ENCODE assay signal across 27 cellular contexts in genomic region chr3:249587-250262, GRCh38. TPM values are rescaled to one million over a fixed set of nuclear protein-coding genes. Genes with fewer than 3 reads are reported as not detected.
"Had no signal": no experiment of that assay in that cellular context is flagged by ENCODE, and none has a peak within 500 bp of the region (broad histone marks: within the 10 kb centered on the region; RNA-seq: fewer than 3 reads in every experiment).

No MANE protein-coding gene starts in this region.

- DNase-seq: colonic mucosa; dermis blood vessel endothelial cell; effector CD4-positive, alpha-beta T cell; endodermal cell; gastrocnemius medialis; heart right ventricle; islet precursor cell; left ventricle myocardium inferior; lower lobe of right lung; natural killer cell; retina; spleen; stimulated activated CD4-positive, alpha-beta T cell treated with anti-CD3 and anti-CD28 coated beads, Interleukin-15, amount 100 ng/mL, for 24 hours; stimulated activated CD4-positive, alpha-beta T cell treated with anti-CD3 and anti-CD28 coated beads, Interleukin-1b, Interleukin-23, amount 100 ng/mL, for 48 hours; stimulated activated CD4-positive, alpha-beta T cell treated with anti-CD3 and anti-CD28 coated beads, Interleukin-4, amount 100 ng/mL, for 24 hours; stimulated activated naive B cell treated with anti-CD40 and anti-IgM and Interleukin-4, amounts not matched to agents 10 μg/mL and 1 μg/mL and 100 μg/mL, for 72 hours; stimulated activated naive CD8-positive, alpha-beta T cell treated with anti-CD3 and anti-CD28 coated beads, Interleukin-15, amount 100 ng/mL, for 72 hours; transverse colon had no signal

- H3K4me1 Mint-ChIP-seq: natural killer cell; stimulated activated naive CD8-positive, alpha-beta T cell treated with anti-CD3 and anti-CD28 coated beads, Interleukin-15, amount 100 ng/mL, for 72 hours had no signal

- H3K27me3 Mint-ChIP-seq: memory B cell; stimulated activated naive B cell treated with anti-CD40 and anti-IgM and Interleukin-4, amounts not matched to agents 10 μg/mL and 1 μg/mL and 100 μg/mL, for 72 hours; stimulated activated naive CD8-positive, alpha-beta T cell treated with anti-CD3 and anti-CD28 coated beads, Interleukin-15, amount 100 ng/mL, for 72 hours had no signal

- H3K4me3 ChIP-seq: colonic mucosa, gastrocnemius medialis, heart right ventricle, left ventricle myocardium inferior, lower lobe of right lung, prostate gland, spleen, thoracic aorta, transverse colon had no signal

- H3K9me3 ChIP-seq: colonic mucosa, gastrocnemius medialis, heart right ventricle, left ventricle myocardium inferior, lower lobe of right lung, prostate gland, spleen, thoracic aorta, transverse colon had no signal

- H3K27ac ChIP-seq: colonic mucosa, gastrocnemius medialis, heart right ventricle, left ventricle myocardium inferior, lower lobe of right lung, parathyroid adenoma, prostate gland, spleen, thoracic aorta, transverse colon had no signal

- H3K27ac Mint-ChIP-seq: endodermal cell; mesothelial cell of epicardium; natural killer cell; stimulated activated naive B cell treated with anti-CD40 and anti-IgM and Interleukin-4, amounts not matched to agents 10 μg/mL and 1 μg/mL and 100 μg/mL, for 72 hours; stimulated activated naive CD8-positive, alpha-beta T cell treated with anti-CD3 and anti-CD28 coated beads, Interleukin-15, amount 100 ng/mL, for 72 hours had no signal

- H3K4me3 Mint-ChIP-seq: endodermal cell; memory B cell; mesothelial cell of epicardium; natural killer cell; stimulated activated naive B cell treated with anti-CD40 and anti-IgM and Interleukin-4, amounts not matched to agents 10 μg/mL and 1 μg/mL and 100 μg/mL, for 72 hours; stimulated activated naive CD8-positive, alpha-beta T cell treated with anti-CD3 and anti-CD28 coated beads, Interleukin-15, amount 100 ng/mL, for 72 hours had no signal

- ATAC-seq: esophagus mucosa; gastrocnemius medialis; heart right ventricle; lower lobe of right lung; natural killer cell; sciatic nerve; stimulated activated naive B cell treated with anti-CD40 and anti-IgM and Interleukin-4, amounts not matched to agents 10 μg/mL and 1 μg/mL and 100 μg/mL, for 72 hours; stimulated activated naive CD8-positive, alpha-beta T cell treated with anti-CD3 and anti-CD28 coated beads, Interleukin-15, amount 100 ng/mL, for 72 hours had no signal

- H3K36me3 ChIP-seq: colonic mucosa, gastrocnemius medialis, heart right ventricle, left ventricle myocardium inferior, lower lobe of right lung, prostate gland, spleen, thoracic aorta, transverse colon had no signal

- H3K9me3 Mint-ChIP-seq: endodermal cell; memory B cell; mesothelial cell of epicardium; stimulated activated naive B cell treated with anti-CD40 and anti-IgM and Interleukin-4, amounts not matched to agents 10 μg/mL and 1 μg/mL and 100 μg/mL, for 72 hours; stimulated activated naive CD8-positive, alpha-beta T cell treated with anti-CD3 and anti-CD28 coated beads, Interleukin-15, amount 100 ng/mL, for 72 hours had no signal

- H3K9ac ChIP-seq: parathyroid adenoma had no signal

- H3K27me3 ChIP-seq: colonic mucosa, gastrocnemius medialis, spleen, transverse colon had no signal

- H3K4me1 ChIP-seq: colonic mucosa, heart right ventricle, left ventricle myocardium inferior, lower lobe of right lung, parathyroid adenoma, prostate gland had no signal

- H3K36me3 Mint-ChIP-seq: memory B cell; mesothelial cell of epicardium; natural killer cell; stimulated activated naive B cell treated with anti-CD40 and anti-IgM and Interleukin-4, amounts not matched to agents 10 μg/mL and 1 μg/mL and 100 μg/mL, for 72 hours had no signal

RNA-seq across cellular contexts. Expression of gene CHL1, which starts 53.2 kb away (rescaled TPM):
- total RNA-seq: endothelial cell of umbilical vein, mesothelial cell of epicardium, myocyte, natural killer cell had no signal
